In the genomic region with DNA sequence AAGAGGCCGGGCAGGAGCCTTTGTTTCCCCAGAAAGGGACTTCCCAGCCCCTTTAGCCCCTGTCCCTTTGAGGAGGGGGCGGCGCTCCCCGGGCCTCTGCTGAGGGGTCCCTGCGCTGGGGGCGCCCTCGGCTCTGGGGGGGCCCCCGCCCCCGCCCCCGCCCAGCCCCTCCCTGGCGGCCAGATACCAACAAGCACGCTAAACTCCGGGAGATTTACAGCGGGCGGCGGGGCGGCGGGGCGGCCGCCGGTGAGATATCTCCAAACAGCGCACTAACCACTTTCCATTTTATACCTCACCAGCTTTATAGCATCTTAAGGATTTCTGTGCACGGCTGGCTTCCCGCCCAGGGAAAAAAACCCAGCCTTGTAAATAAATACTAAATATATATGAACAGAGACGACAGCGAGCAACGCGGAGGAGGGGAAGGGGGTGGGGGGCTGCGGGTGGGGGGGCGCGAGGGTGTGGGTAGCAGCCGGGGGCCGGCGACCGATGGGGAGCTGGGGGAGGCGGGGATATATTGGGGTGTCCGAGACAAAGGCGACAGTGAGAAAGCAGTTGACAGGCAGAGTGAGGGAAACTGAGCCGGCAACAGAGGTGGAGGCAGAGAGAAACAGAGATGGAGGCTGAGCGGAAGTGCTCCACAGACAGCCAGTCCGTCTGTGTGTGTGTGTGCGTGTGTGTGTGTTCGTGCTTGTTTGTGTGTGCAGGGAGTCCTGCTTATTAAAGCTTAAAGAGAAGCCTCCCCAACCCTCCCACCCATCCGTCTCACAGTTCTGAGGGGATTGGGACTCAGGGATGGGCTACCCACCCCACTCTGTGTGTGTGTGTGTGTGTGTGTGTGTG, we compare ENCODE assay signal across 10 cellular contexts.
DNase-seq lines count a peak whose midpoint lies in the region; TF ChIP-seq lines count a peak whose summit lies in the region.
"Had no signal": no experiment of that assay in that cellular context is flagged by ENCODE, and none has a peak within 500 bp of the region (broad histone marks: within the 10 kb centered on the region; RNA-seq: fewer than 3 reads in every experiment).

No MANE protein-coding gene starts in this region.

- H3K4me1 Mint-ChIP-seq in T-helper 2 cell treated with Interferon-gamma antibody and Interleukin-4, amounts not matched to agents 5 μg/mL and 100 μg/mL, for 36 hours (ENCODE audit: low read depth) = peaks cover 2% of the 10 kb centered on the region
- no peaks in the 10 kb centered on the region for H3K4me1 Mint-ChIP-seq in activated naive CD8-positive, alpha-beta T cell treated with anti-CD3 and anti-CD28 coated beads for 36 hours
- H3K4me1 Mint-ChIP-seq in progenitor cell of endocrine pancreas (ENCODE audit: low read depth) = no peaks in the 10 kb centered on the region

- DNase-seq in GM12865 (ENCODE audit: low read depth) = peak; percentile 66
- DNase-seq in T-helper 2 cell treated with Interferon-gamma antibody and Interleukin-4, amounts not matched to agents 5 μg/mL and 100 μg/mL, for 36 hours (ENCODE audit: low spot score) = no peak
- DNase-seq in activated naive CD8-positive, alpha-beta T cell treated with anti-CD3 and anti-CD28 coated beads for 36 hours = peak; percentile 39
- peak in 2 of 3 donors; percentile 10 to 18 for DNase-seq in stimulated activated CD4-positive, alpha-beta T cell treated with anti-CD3 and anti-CD28 coated beads, Interleukin-12 subunit alpha, Interleukin-12 subunit beta, amount 100 ng/mL, for 48 hours (ENCODE audit: low read depth in 2 of 3, low spot score in 1 of 3)
- no peak for DNase-seq in progenitor cell of endocrine pancreas (ENCODE audit: low spot score, unreplicated experiment)
- DNase-seq in retina = no peak
- DNase-seq in prostate gland (ENCODE audit: low spot score) = no peak
- DNase-seq in HCEC 1CT = no peak
- DNase-seq: DMS79 had no signal

- H3K9me3 ChIP-seq in prostate gland = no peaks in the 10 kb centered on the region

- intact Hi-C loops in prostate gland (cut with DNase I) = no loop called here

- H3K27ac Mint-ChIP-seq in T-helper 2 cell treated with Interferon-gamma antibody and Interleukin-4, amounts not matched to agents 5 μg/mL and 100 μg/mL, for 36 hours = no peak overlapping the region
- no peak overlapping the region for H3K27ac Mint-ChIP-seq in activated naive CD8-positive, alpha-beta T cell treated with anti-CD3 and anti-CD28 coated beads for 36 hours
- no peak overlapping the region for H3K27ac Mint-ChIP-seq in progenitor cell of endocrine pancreas

- H3K36me3 Mint-ChIP-seq in T-helper 2 cell treated with Interferon-gamma antibody and Interleukin-4, amounts not matched to agents 5 μg/mL and 100 μg/mL, for 36 hours (ENCODE audit: low read depth) = no peaks in the 10 kb centered on the region
- H3K36me3 Mint-ChIP-seq in activated naive CD8-positive, alpha-beta T cell treated with anti-CD3 and anti-CD28 coated beads for 36 hours = no peaks in the 10 kb centered on the region
- no peaks in the 10 kb centered on the region for H3K36me3 Mint-ChIP-seq in progenitor cell of endocrine pancreas (ENCODE audit: insufficient read depth)

- peak overlapping the region; percentile 59 for H3K4me3 Mint-ChIP-seq in T-helper 2 cell treated with Interferon-gamma antibody and Interleukin-4, amounts not matched to agents 5 μg/mL and 100 μg/mL, for 36 hours
- H3K4me3 Mint-ChIP-seq in activated naive CD8-positive, alpha-beta T cell treated with anti-CD3 and anti-CD28 coated beads for 36 hours = peak overlapping the region; percentile 50
- H3K4me3 Mint-ChIP-seq in progenitor cell of endocrine pancreas (ENCODE audit: low read depth) = no peak overlapping the region
- H3K4me3 Mint-ChIP-seq: neural crest cell had no signal

- 12% methylated on average over 41 of the region's 44 CpGs for WGBS in prostate gland

- peaks cover 55% of the 10 kb centered on the region for H3K27me3 Mint-ChIP-seq in T-helper 2 cell treated with Interferon-gamma antibody and Interleukin-4, amounts not matched to agents 5 μg/mL and 100 μg/mL, for 36 hours (ENCODE audit: low read depth)
- H3K27me3 Mint-ChIP-seq in activated naive CD8-positive, alpha-beta T cell treated with anti-CD3 and anti-CD28 coated beads for 36 hours = peaks cover 76% of the 10 kb centered on the region
- H3K27me3 Mint-ChIP-seq in progenitor cell of endocrine pancreas = peaks cover 74% of the 10 kb centered on the region

- no peak for TF ChIP-seq POLR2A in prostate gland (IDR thresholded peaks at IDR 0.05)

- H3K36me3 ChIP-seq in prostate gland = no peaks in the 10 kb centered on the region

- H3K27me3 ChIP-seq in prostate gland (replicated peaks; ENCODE audit: insufficient read depth) = peaks cover 36% of the 10 kb centered on the region

- no peak overlapping the region for H3K27ac ChIP-seq in prostate gland

- no peaks in the 10 kb centered on the region for H3K4me1 ChIP-seq in prostate gland (replicated peaks)

- H3K4me3 ChIP-seq in GM12865 (ENCODE audit: low read depth, low read length) (no peak overlapping the region), prostate gland (no peak overlapping the region)

- no peak for TF ChIP-seq CTCF in GM12865 (IDR thresholded peaks at IDR 0.05; ENCODE audit: insufficient read depth, low read depth, low read length, missing control alignments)
- no peak for TF ChIP-seq CTCF in progenitor cell of endocrine pancreas (IDR thresholded peaks at IDR 0.05; ENCODE audit: unreplicated experiment)
- no peak for TF ChIP-seq CTCF in prostate gland (IDR thresholded peaks at IDR 0.05)

- no peaks in the 10 kb centered on the region for H3K9me3 Mint-ChIP-seq in T-helper 2 cell treated with Interferon-gamma antibody and Interleukin-4, amounts not matched to agents 5 μg/mL and 100 μg/mL, for 36 hours
- H3K9me3 Mint-ChIP-seq in activated naive CD8-positive, alpha-beta T cell treated with anti-CD3 and anti-CD28 coated beads for 36 hours = no peaks in the 10 kb centered on the region
- no peaks in the 10 kb centered on the region for H3K9me3 Mint-ChIP-seq in progenitor cell of endocrine pancreas (ENCODE audit: low read depth)
- H3K9me3 Mint-ChIP-seq: neural crest cell had no signal

Comparison
In these comparisons a context has a peak if more than half of its experiments do, and no peak if none do; other contexts are left out.
1. DNase-seq: peak in GM12865 (single experiment), activated naive CD8-positive, alpha-beta T cell treated with anti-CD3 and anti-CD28 coated beads for 36 hours (single experiment) and stimulated activated CD4-positive, alpha-beta T cell treated with anti-CD3 and anti-CD28 coated beads, Interleukin-12 subunit alpha, Interleukin-12 subunit beta, amount 100 ng/mL, for 48 hours (2 of 3); none in T-helper 2 cell treated with Interferon-gamma antibody and Interleukin-4, amounts not matched to agents 5 μg/mL and 100 μg/mL, for 36 hours (single experiment), progenitor cell of endocrine pancreas (single experiment), retina (single experiment), prostate gland (single experiment) and HCEC 1CT (single experiment).